Comparison of ENCODE assay signal across 7 cellular contexts in genomic region chr5:302416-302815, GRCh38. TPM values are rescaled to one million over a fixed set of nuclear protein-coding genes. Genes with fewer than 3 reads are reported as not detected.
DNase-seq lines count a peak whose midpoint lies in the region; TF ChIP-seq lines count a peak whose summit lies in the region.
"Not testable (repeated sequence)": the region's sequence is repeated elsewhere in the genome, so short reads cannot be mapped to it uniquely, and the experiment has no call there.

No MANE protein-coding gene starts in this region.

- not testable (repeated sequence) for H3K9ac ChIP-seq in MM.1S (ENCODE audit: low read length); SU-DHL-6 (ENCODE audit: low read length)

- peaks cover 37% of the 10 kb centered on the region for H3K79me2 ChIP-seq in MM.1S (ENCODE audit: low read length)
- H3K79me2 ChIP-seq in SU-DHL-6 (ENCODE audit: insufficient read depth, low read length) = not testable (repeated sequence)

- not testable (repeated sequence) for H4K20me1 ChIP-seq in MM.1S (ENCODE audit: insufficient read depth, low read length); SU-DHL-6 (ENCODE audit: low read depth, low read length)

- H3K4me3 Mint-ChIP-seq in Caco-2 (ENCODE audit: unreplicated experiment) = not testable (repeated sequence)

- CTCF ChIA-PET in Caco-2 (lab: Charles Lee) = not testable (repeated sequence)

- H3K9me3 ChIP-seq in Caco-2; MM.1S (replicated peaks; ENCODE audit: insufficient read depth, low read length); SU-DHL-6 (ENCODE audit: insufficient read depth, low read length): not testable (repeated sequence)

- not testable (repeated sequence) for H3K27me3 ChIP-seq in Caco-2 (replicated peaks; ENCODE audit: control insufficient read depth, insufficient read depth, low read length); MM.1S (replicated peaks; ENCODE audit: insufficient read depth, low read length); SU-DHL-6 (ENCODE audit: low read length)

- H3K27ac ChIP-seq in MM.1S (ENCODE audit: low read length) (peak overlapping the region; percentile 61; the same call in 1 of the 2 replicates), SU-DHL-6 (ENCODE audit: low read depth, low read length) (peak overlapping the region; percentile 58)

- peaks cover 12% of the 10 kb centered on the region for H3K4me1 Mint-ChIP-seq in Caco-2 (ENCODE audit: low read depth, unreplicated experiment)

- H3K27me3 Mint-ChIP-seq in Caco-2 (ENCODE audit: insufficient read depth, unreplicated experiment) = not testable (repeated sequence)

- H3K36me3 Mint-ChIP-seq in Caco-2 (ENCODE audit: insufficient read depth, unreplicated experiment) = peaks cover 36% of the 10 kb centered on the region

- not testable (repeated sequence) for H3K4me1 ChIP-seq in Caco-2
- H3K4me1 ChIP-seq in MM.1S (ENCODE audit: low read length) = peaks cover 24% of the 10 kb centered on the region

- peak overlapping the region; percentile 56 for H3K27ac Mint-ChIP-seq in Caco-2 (ENCODE audit: unreplicated experiment)

- H3K9me3 Mint-ChIP-seq in Caco-2 (ENCODE audit: unreplicated experiment) = not testable (repeated sequence)

- H3K9me2 ChIP-seq in MM.1S (replicated peaks; ENCODE audit: insufficient read depth, low read length); SU-DHL-6 (replicated peaks; ENCODE audit: insufficient read depth, low read length): not testable (repeated sequence)

- POLR2A ChIA-PET in Caco-2 (lab: Charles Lee) = not testable (repeated sequence)

- not testable (repeated sequence) for DNase-seq in Caco-2
- DNase-seq in MM.1S (peak; percentile 76), NCI-H187 treated with DMSO at 0.1 percent for 48 hours (lab: John Stamatoyannopoulos, UW) (peak; percentile 73), NCI-H2196 treated with DMSO at 0.1 percent for 48 hours (lab: John Stamatoyannopoulos, UW; ENCODE audit: unreplicated experiment) (peak; percentile 43), NCI-H774 (lab: John Stamatoyannopoulos, UW) (peak; percentile 93), myocyte (ENCODE audit: low read depth) (peak; percentile 87)

- intact Hi-C loops in Caco-2 (cut with micrococcal nuclease; ENCODE audit: unreplicated experiment) = not testable (repeated sequence)

- H3K36me3 ChIP-seq in Caco-2 (ENCODE audit: control insufficient read depth, insufficient read depth, low read length); MM.1S (replicated peaks; ENCODE audit: insufficient read depth, low read length); SU-DHL-6 (ENCODE audit: low read length): not testable (repeated sequence)

- not testable (repeated sequence) for H3K4me3 ChIP-seq in Caco-2 (ENCODE audit: low read depth, low read length); MM.1S (ENCODE audit: low read length); SU-DHL-6 (ENCODE audit: insufficient read depth, low read length, poor library complexity, severe bottlenecking)

- H3K4me2 ChIP-seq in MM.1S (ENCODE audit: low read depth, low read length) = peak overlapping the region; percentile 27; the same call in 1 of the 2 replicates
- not testable (repeated sequence) for H3K4me2 ChIP-seq in SU-DHL-6 (ENCODE audit: low read depth, low read length, poor library complexity, severe bottlenecking)

- TF ChIP-seq CTCF in Caco-2 (IDR thresholded peaks at IDR 0.05; ENCODE audit: insufficient read depth in 1 of 2, low read depth in 1 of 2, low read length in 1 of 2, severe bottlenecking in 1 of 2, unreplicated experiment in 1 of 2); MM.1S (IDR thresholded peaks at IDR 0.05; ENCODE audit: low read length); SU-DHL-6 (IDR thresholded peaks at IDR 0.05; ENCODE audit: insufficient read depth, low read length, poor library complexity, severe bottlenecking): not testable (repeated sequence)

- not testable (repeated sequence) for H2AFZ ChIP-seq in MM.1S (ENCODE audit: low read length); SU-DHL-6 (ENCODE audit: low read depth, low read length, severe bottlenecking)

- BruUV-seq in Caco-2 (replicated peaks; lab: Mats Ljungman, UMichigan) = not testable (repeated sequence)

- H3F3A ChIP-seq in MM.1S (ENCODE audit: insufficient read depth, low read length) = peaks cover 26% of the 10 kb centered on the region
- not testable (repeated sequence) for H3F3A ChIP-seq in SU-DHL-6 (ENCODE audit: insufficient read depth)

RNA-seq across cellular contexts. Expression of gene AHRR, which starts 19.1 kb away (rescaled TPM):
- total RNA-seq in Caco-2 (2022) (0.91 and 1.1 TPM in 2 replicates), myocyte (74.8 and 106 TPM in 2 replicates)
- polyA plus RNA-seq in myocyte (2012) = 16.9 TPM

RNA-seq across cellular contexts. Expression of gene PDCD6, which starts 31.0 kb away (rescaled TPM):
- total RNA-seq in Caco-2 (2022) = 101 and 107 TPM in 2 replicates
- total RNA-seq in myocyte = 101 and 134 TPM in 2 replicates
- polyA plus RNA-seq in myocyte (2012) = 137 TPM

Comparison
In these comparisons a context has a peak if more than half of its experiments do, and no peak if none do; other contexts are left out.
1. RNA of gene AHRR, which starts 19.1 kb away (total RNA-seq): 74.8 to 106 TPM in myocyte; 0.91 to 1.1 TPM in Caco-2; every median in the first group is over 10 times any median in the second.